Comparison of ENCODE assay signal across 12 cellular contexts in the genomic region with DNA sequence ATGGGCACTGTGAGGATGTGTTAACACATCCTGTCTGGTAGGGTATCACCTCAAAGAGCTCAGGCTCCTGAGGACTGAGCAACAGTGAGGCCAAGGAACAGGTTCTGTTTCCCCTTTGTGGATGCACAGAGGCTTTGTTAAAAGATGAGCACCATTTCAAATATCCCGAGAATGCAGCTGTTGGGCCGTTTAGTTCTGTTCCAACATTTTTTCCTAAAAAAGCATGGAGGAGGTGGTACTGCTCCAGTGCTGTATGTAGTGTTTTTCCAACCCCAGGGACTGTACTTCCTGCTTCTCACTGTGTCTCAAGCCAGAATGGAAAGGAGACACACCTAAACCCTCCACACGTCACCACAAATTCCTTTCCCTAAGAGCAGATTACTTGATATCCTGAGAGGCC. TPM values are rescaled to one million over a fixed set of nuclear protein-coding genes. Genes with fewer than 3 reads are reported as not detected.
A peak's percentile ranks its signal among the peaks of the same experiment; 100 is the strongest.
DNase-seq lines count a peak whose midpoint lies in the region; ATAC-seq, FAIRE-seq and TF ChIP-seq lines count a peak whose summit lies in the region.
"Had no signal": no experiment of that assay in that cellular context is flagged by ENCODE, and none has a peak within 500 bp of the region (broad histone marks: within the 10 kb centered on the region; RNA-seq: fewer than 3 reads in every experiment).

No MANE protein-coding gene starts in this region.

- H3K27ac ChIP-seq in hepatocyte: peak overlapping the region; percentile 66
- peak overlapping the region; percentile 20 for H3K27ac ChIP-seq in stomach smooth muscle (ENCODE audit: low read length)

- DNase-seq in H54 (ENCODE audit: insufficient read length, low spot score): no peak
- DNase-seq in astrocyte of the hippocampus (ENCODE audit: low read depth, low spot score): peak; percentile 90
- DNase-seq in hepatocyte (ENCODE audit: low spot score): no peak
- DNase-seq in NCI-H1930 (lab: John Stamatoyannopoulos, UW): no peak
- DNase-seq in DMS153 treated with DMSO at 0.1 percent for 48 hours (lab: John Stamatoyannopoulos, UW; ENCODE audit: unreplicated experiment): no peak
- DNase-seq: activated naive CD8-positive, alpha-beta T cell treated with anti-CD3 and anti-CD28 coated beads for 36 hours; NCI-H1436 treated with DMSO at 0.1 percent for 48 hours; stimulated activated CD4-positive, alpha-beta T cell treated with anti-CD3 and anti-CD28 coated beads, Interleukin-4, amount 100 ng/mL, for 24 hours had no signal

- H3K9ac ChIP-seq in stomach smooth muscle (ENCODE audit: low read length in 2 of 2): no peak overlapping the region

- H3K36me3 ChIP-seq in hepatocyte (replicated peaks; ENCODE audit: insufficient read depth, low read depth): no peaks in the 10 kb centered on the region
- no peaks in the 10 kb centered on the region for H3K36me3 ChIP-seq in stomach smooth muscle (ENCODE audit: control insufficient read depth in 2 of 2, insufficient read depth in 2 of 2, low read length in 2 of 2)

- no peak for TF ChIP-seq CTCF in hepatocyte (IDR thresholded peaks at IDR 0.05; ENCODE audit: poor library complexity)

- H3K9me3 ChIP-seq in hepatocyte (ENCODE audit: low read depth) (no peaks in the 10 kb centered on the region), stomach smooth muscle (ENCODE audit: control insufficient read depth in 2 of 2, low read length in 2 of 2) (peaks cover 0 to 3% of the 10 kb centered on the region in 2 donors)

- H3K4me3 ChIP-seq in hepatocyte: no peak overlapping the region
- H3K4me3 ChIP-seq in stomach smooth muscle (ENCODE audit: low read length in 2 of 2): peak overlapping the region; percentile 14 to 16

- no peaks in the 10 kb centered on the region for H3K9me2 ChIP-seq in hepatocyte (replicated peaks; ENCODE audit: insufficient read depth)

- ATAC-seq in HG03460 (IDR thresholded peaks at IDR 0.05; ENCODE audit: unreplicated experiment) (no peak), GM21576 (IDR thresholded peaks at IDR 0.05; ENCODE audit: unreplicated experiment) (no peak)

- no peak for TF ChIP-seq POLR2A in H54 (IDR thresholded peaks at IDR 0.05; ENCODE audit: low read depth, low read length)

- 59% methylated on average over 3 of the region's 3 CpGs for WGBS in hepatocyte (ENCODE audit: low lambda C conversion rate, missing lambda C conversion rate)

- no peak overlapping the region for H2AFZ ChIP-seq in hepatocyte

- no peaks in the 10 kb centered on the region for H4K20me1 ChIP-seq in hepatocyte (ENCODE audit: insufficient read depth, poor library complexity, severe bottlenecking)

- H3K27me3 ChIP-seq in hepatocyte (no peaks in the 10 kb centered on the region), stomach smooth muscle (ENCODE audit: control insufficient read depth in 1 of 2, insufficient read depth in 2 of 2, low read length in 2 of 2) (no peaks in the 10 kb centered on the region)

- peak; percentile 87 for FAIRE-seq in H54 (lab: Jason Lieb, UNC)
- FAIRE-seq: GM12891 had no signal

- peaks cover 22% of the 10 kb centered on the region for H3K4me1 ChIP-seq in hepatocyte (ENCODE audit: insufficient read depth)
- no peaks in the 10 kb centered on the region for H3K4me1 ChIP-seq in stomach smooth muscle (ENCODE audit: control insufficient read depth, insufficient read depth, low read length)

- peaks cover 7% of the 10 kb centered on the region for H3K79me2 ChIP-seq in hepatocyte

- no peak overlapping the region for H3K4me2 ChIP-seq in hepatocyte

RNA-seq across cellular contexts. Expression of a gene that starts 53.8 kb away (rescaled TPM):
- total RNA-seq in hepatocyte: 33.5 and 36.4 TPM in 2 replicates
- polyA plus RNA-seq in hepatocyte: 25.9 and 28.7 TPM in 2 replicates
